Comparison of ENCODE assay signal across 1 cellular context in genomic region chr18:9711361-9712129, GRCh38.
TF ChIP-seq lines count a peak whose summit lies in the region.

No MANE protein-coding gene starts in this region.

TF ChIP-seq in GM12878, 131 proteins besides CTCF, POLR2A, EP300 and RAD21 (continued from another document and continues in another):
- TF ChIP-seq, protein P1, sequence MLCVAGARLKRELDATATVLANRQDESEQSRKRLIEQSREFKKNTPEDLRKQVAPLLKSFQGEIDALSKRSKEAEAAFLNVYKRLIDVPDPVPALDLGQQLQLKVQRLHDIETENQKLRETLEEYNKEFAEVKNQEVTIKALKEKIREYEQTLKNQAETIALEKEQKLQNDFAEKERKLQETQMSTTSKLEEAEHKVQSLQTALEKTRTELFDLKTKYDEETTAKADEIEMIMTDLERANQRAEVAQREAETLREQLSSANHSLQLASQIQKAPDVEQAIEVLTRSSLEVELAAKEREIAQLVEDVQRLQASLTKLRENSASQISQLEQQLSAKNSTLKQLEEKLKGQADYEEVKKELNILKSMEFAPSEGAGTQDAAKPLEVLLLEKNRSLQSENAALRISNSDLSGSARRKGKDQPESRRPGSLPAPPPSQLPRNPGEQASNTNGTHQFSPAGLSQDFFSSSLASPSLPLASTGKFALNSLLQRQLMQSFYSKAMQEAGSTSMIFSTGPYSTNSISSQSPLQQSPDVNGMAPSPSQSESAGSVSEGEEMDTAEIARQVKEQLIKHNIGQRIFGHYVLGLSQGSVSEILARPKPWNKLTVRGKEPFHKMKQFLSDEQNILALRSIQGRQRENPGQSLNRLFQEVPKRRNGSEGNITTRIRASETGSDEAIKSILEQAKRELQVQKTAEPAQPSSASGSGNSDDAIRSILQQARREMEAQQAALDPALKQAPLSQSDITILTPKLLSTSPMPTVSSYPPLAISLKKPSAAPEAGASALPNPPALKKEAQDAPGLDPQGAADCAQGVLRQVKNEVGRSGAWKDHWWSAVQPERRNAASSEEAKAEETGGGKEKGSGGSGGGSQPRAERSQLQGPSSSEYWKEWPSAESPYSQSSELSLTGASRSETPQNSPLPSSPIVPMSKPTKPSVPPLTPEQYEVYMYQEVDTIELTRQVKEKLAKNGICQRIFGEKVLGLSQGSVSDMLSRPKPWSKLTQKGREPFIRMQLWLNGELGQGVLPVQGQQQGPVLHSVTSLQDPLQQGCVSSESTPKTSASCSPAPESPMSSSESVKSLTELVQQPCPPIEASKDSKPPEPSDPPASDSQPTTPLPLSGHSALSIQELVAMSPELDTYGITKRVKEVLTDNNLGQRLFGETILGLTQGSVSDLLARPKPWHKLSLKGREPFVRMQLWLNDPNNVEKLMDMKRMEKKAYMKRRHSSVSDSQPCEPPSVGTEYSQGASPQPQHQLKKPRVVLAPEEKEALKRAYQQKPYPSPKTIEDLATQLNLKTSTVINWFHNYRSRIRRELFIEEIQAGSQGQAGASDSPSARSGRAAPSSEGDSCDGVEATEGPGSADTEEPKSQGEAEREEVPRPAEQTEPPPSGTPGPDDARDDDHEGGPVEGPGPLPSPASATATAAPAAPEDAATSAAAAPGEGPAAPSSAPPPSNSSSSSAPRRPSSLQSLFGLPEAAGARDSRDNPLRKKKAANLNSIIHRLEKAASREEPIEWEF (IDR thresholded peaks at IDR 0.05; ENCODE audit: insufficient replicate concordance, low read depth, low read length), result no peak
- TF ChIP-seq PML (IDR thresholded peaks at IDR 0.05; ENCODE audit: low read length) (no peak), SMARCA5 (IDR thresholded peaks at IDR 0.05) (no peak), SRF (IDR thresholded peaks at IDR 0.05; ENCODE audit: low read depth in 2 of 2, low read length in 2 of 2) (peak; percentile 73 to 95), EED (IDR thresholded peaks at IDR 0.05; ENCODE audit: low read depth) (no peak; the same call in 1 of the 2 replicates), YY1 (IDR thresholded peaks at IDR 0.05; ENCODE audit: low read depth, low read length) (no peak), CBX3 (IDR thresholded peaks at IDR 0.05; ENCODE audit: borderline replicate concordance, low read depth) (no peak), PAX8 (IDR thresholded peaks at IDR 0.05) (no peak), ZNF217 (IDR thresholded peaks at IDR 0.05) (no peak), JUNB (IDR thresholded peaks at IDR 0.05) (peak; percentile 69), ATF7 (IDR thresholded peaks at IDR 0.05; ENCODE audit: low read depth) (no peak), RAD51 (IDR thresholded peaks at IDR 0.05) (no peak), IRF4 (IDR thresholded peaks at IDR 0.05; ENCODE audit: low read depth, low read length) (0 out of 2 replicates have a peak, but pooled peaks have one; percentile 48), BRCA1 (IDR thresholded peaks at IDR 0.05; ENCODE audit: low read depth, low read length) (no peak), ZNF274 (IDR thresholded peaks at IDR 0.05; ENCODE audit: insufficient read depth, insufficient read length) (no peak), FOXM1 (IDR thresholded peaks at IDR 0.05; ENCODE audit: low read depth, low read length) (0 out of 2 replicates have a peak, but pooled peaks have one; percentile 18), CEBPB (IDR thresholded peaks at IDR 0.05; ENCODE audit: borderline replicate concordance in 1 of 2, low read depth in 2 of 2, low read length in 2 of 2) (no peak), REST (IDR thresholded peaks at IDR 0.05; ENCODE audit: low read depth, low read length) (no peak), DPF2 (IDR thresholded peaks at IDR 0.05) (0 out of 2 replicates have a peak, but pooled peaks have one; percentile 33), SUZ12 (IDR thresholded peaks at IDR 0.05; ENCODE audit: unreplicated experiment) (no peak), ATF3 (IDR thresholded peaks at IDR 0.05; ENCODE audit: borderline replicate concordance, extremely low read depth, low read depth, low read length) (no peak), ZBTB11 (CRISPR knock-in tag; IDR thresholded peaks at IDR 0.05) (no peak), USF1 (IDR thresholded peaks at IDR 0.05; ENCODE audit: borderline replicate concordance, extremely low read length, insufficient read depth, low read depth, low read length) (no peak), NR2F1 (conservative IDR thresholded peaks at IDR 0.05) (no peak), MEF2B (IDR thresholded peaks at IDR 0.05; ENCODE audit: partially characterized antibody, poor library complexity, severe bottlenecking) (no peak), HDAC2 (IDR thresholded peaks at IDR 0.05) (no peak), TAF1 (IDR thresholded peaks at IDR 0.05; ENCODE audit: borderline replicate concordance, low read depth, low read length) (peak; percentile 30; the same call in 1 of the 2 replicates), CBFB (IDR thresholded peaks at IDR 0.05; ENCODE audit: low read depth) (no peak), TCF7 (IDR thresholded peaks at IDR 0.05; ENCODE audit: borderline replicate concordance) (no peak), SUPT20H (IDR thresholded peaks at IDR 0.05; ENCODE audit: borderline replicate concordance, control insufficient read depth, low read depth, low read length) (no peak), JUND (IDR thresholded peaks at IDR 0.05; ENCODE audit: low read depth, low read length) (no peak), CREB1 (IDR thresholded peaks at IDR 0.05; ENCODE audit: low read depth) (0 out of 2 replicates have a peak, but pooled peaks have one; percentile 17)
- TF ChIP-seq, protein P2, sequence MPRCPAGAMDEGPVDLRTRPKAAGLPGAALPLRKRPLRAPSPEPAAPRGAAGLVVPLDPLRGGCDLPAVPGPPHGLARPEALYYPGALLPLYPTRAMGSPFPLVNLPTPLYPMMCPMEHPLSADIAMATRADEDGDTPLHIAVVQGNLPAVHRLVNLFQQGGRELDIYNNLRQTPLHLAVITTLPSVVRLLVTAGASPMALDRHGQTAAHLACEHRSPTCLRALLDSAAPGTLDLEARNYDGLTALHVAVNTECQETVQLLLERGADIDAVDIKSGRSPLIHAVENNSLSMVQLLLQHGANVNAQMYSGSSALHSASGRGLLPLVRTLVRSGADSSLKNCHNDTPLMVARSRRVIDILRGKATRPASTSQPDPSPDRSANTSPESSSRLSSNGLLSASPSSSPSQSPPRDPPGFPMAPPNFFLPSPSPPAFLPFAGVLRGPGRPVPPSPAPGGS (IDR thresholded peaks at IDR 0.05; ENCODE audit: borderline replicate concordance, insufficient read depth, low read depth, low read length, poor library complexity, severe bottlenecking), result no peak
- TF ChIP-seq, protein P3, sequence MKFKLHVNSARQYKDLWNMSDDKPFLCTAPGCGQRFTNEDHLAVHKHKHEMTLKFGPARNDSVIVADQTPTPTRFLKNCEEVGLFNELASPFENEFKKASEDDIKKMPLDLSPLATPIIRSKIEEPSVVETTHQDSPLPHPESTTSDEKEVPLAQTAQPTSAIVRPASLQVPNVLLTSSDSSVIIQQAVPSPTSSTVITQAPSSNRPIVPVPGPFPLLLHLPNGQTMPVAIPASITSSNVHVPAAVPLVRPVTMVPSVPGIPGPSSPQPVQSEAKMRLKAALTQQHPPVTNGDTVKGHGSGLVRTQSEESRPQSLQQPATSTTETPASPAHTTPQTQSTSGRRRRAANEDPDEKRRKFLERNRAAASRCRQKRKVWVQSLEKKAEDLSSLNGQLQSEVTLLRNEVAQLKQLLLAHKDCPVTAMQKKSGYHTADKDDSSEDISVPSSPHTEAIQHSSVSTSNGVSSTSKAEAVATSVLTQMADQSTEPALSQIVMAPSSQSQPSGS (IDR thresholded peaks at IDR 0.05; ENCODE audit: low read length), result no peak
- TF ChIP-seq, protein P4, sequence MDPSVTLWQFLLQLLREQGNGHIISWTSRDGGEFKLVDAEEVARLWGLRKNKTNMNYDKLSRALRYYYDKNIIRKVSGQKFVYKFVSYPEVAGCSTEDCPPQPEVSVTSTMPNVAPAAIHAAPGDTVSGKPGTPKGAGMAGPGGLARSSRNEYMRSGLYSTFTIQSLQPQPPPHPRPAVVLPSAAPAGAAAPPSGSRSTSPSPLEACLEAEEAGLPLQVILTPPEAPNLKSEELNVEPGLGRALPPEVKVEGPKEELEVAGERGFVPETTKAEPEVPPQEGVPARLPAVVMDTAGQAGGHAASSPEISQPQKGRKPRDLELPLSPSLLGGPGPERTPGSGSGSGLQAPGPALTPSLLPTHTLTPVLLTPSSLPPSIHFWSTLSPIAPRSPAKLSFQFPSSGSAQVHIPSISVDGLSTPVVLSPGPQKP (IDR thresholded peaks at IDR 0.05; ENCODE audit: low read depth, low read length), result no peak
- TF ChIP-seq, protein P5, sequence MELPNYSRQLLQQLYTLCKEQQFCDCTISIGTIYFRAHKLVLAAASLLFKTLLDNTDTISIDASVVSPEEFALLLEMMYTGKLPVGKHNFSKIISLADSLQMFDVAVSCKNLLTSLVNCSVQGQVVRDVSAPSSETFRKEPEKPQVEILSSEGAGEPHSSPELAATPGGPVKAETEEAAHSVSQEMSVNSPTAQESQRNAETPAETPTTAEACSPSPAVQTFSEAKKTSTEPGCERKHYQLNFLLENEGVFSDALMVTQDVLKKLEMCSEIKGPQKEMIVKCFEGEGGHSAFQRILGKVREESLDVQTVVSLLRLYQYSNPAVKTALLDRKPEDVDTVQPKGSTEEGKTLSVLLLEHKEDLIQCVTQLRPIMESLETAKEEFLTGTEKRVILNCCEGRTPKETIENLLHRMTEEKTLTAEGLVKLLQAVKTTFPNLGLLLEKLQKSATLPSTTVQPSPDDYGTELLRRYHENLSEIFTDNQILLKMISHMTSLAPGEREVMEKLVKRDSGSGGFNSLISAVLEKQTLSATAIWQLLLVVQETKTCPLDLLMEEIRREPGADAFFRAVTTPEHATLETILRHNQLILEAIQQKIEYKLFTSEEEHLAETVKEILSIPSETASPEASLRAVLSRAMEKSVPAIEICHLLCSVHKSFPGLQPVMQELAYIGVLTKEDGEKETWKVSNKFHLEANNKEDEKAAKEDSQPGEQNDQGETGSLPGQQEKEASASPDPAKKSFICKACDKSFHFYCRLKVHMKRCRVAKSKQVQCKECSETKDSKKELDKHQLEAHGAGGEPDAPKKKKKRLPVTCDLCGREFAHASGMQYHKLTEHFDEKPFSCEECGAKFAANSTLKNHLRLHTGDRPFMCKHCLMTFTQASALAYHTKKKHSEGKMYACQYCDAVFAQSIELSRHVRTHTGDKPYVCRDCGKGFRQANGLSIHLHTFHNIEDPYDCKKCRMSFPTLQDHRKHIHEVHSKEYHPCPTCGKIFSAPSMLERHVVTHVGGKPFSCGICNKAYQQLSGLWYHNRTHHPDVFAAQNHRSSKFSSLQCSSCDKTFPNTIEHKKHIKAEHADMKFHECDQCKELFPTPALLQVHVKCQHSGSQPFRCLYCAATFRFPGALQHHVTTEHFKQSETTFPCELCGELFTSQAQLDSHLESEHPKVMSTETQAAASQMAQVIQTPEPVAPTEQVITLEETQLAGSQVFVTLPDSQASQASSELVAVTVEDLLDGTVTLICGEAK (IDR thresholded peaks at IDR 0.05; ENCODE audit: borderline replicate concordance), result no peak
